ENCODE assay signal across 19 cellular contexts in the genomic region with DNA sequence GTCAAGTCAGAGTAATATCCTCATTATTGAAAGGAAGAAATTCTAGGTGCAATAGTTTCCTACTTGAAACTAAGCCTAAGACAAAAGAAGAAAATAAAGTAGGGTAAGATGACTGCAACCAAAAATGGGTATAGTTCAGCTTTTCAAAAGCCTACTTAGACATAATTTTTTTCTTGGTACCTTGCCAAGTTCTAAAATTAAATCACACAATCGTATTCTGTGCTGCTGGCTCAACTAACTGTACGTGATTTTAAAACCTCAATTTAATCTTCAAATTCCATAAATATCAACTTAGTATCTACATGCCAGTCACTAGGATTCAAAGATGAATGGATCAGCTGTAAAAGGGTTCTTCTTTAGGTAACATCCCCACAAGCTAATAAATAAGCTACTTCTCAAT.
"Had no signal": no experiment of that assay in that cellular context is flagged by ENCODE, and none has a peak within 500 bp of the region (broad histone marks: within the 10 kb centered on the region; RNA-seq: fewer than 3 reads in every experiment).

No MANE protein-coding gene starts in this region.

- H3K4me3 Mint-ChIP-seq: activated CD4-positive, alpha-beta memory T cell treated with anti-CD3 and anti-CD28 coated beads for 36 hours; activated T-cell treated with anti-CD3 and anti-CD28 coated beads, Interleukin-2, amount 50 U/mL, for 72 hours; naive thymus-derived CD8-positive, alpha-beta T cell; stimulated activated naive B cell treated with anti-CD40 and anti-IgM and Interleukin-4, amounts not matched to agents 10 μg/mL and 1 μg/mL and 100 μg/mL, for 72 hours had no signal

- H3K27ac Mint-ChIP-seq: activated CD4-positive, alpha-beta memory T cell treated with anti-CD3 and anti-CD28 coated beads for 36 hours; activated T-cell treated with anti-CD3 and anti-CD28 coated beads, Interleukin-2, amount 50 U/mL, for 72 hours; progenitor cell of endocrine pancreas; stimulated activated naive B cell treated with anti-CD40 and anti-IgM and Interleukin-4, amounts not matched to agents 10 μg/mL and 1 μg/mL and 100 μg/mL, for 72 hours had no signal

- DNase-seq: activated CD4-positive, alpha-beta memory T cell treated with anti-CD3 and anti-CD28 coated beads for 36 hours; activated CD4-positive, CD25-positive, alpha-beta regulatory T cell treated with anti-CD3 and anti-CD28 coated beads, Interleukin-2, amount 50 U/mL, for 72 hours; activated gamma-delta T cell treated with Interleukin-2 at 50 U/mL for 16 hours; activated T-cell treated with anti-CD3 and anti-CD28 coated beads, Interleukin-2, amount 50 U/mL, for 72 hours; caudate nucleus; erythroblast; hypothalamus; left cardiac atrium; naive thymus-derived CD8-positive, alpha-beta T cell; occipital lobe; right lobe of liver; spleen; stimulated activated CD4-positive, alpha-beta T cell treated with anti-CD3 and anti-CD28 coated beads, Interleukin-1b, Interleukin-23, amount 100 ng/mL, for 48 hours; stimulated activated naive B cell treated with anti-CD40 and anti-IgM and Interleukin-4, amounts not matched to agents 10 μg/mL and 1 μg/mL and 100 μg/mL, for 72 hours; substantia nigra; T-helper 9 cell; upper lobe of left lung had no signal

- H3K27ac ChIP-seq: right lobe of liver, spleen, upper lobe of left lung had no signal

- H3K27me3 ChIP-seq: right lobe of liver, spleen, upper lobe of left lung had no signal

- H3K27me3 Mint-ChIP-seq: activated CD4-positive, alpha-beta memory T cell treated with anti-CD3 and anti-CD28 coated beads for 36 hours; naive thymus-derived CD8-positive, alpha-beta T cell; progenitor cell of endocrine pancreas; stimulated activated naive B cell treated with anti-CD40 and anti-IgM and Interleukin-4, amounts not matched to agents 10 μg/mL and 1 μg/mL and 100 μg/mL, for 72 hours had no signal

- H3K4me3 ChIP-seq: lung, right lobe of liver, spleen, upper lobe of left lung had no signal

- H3K4me1 ChIP-seq: right lobe of liver, upper lobe of left lung had no signal

- H3K9me3 ChIP-seq: right lobe of liver, spleen, upper lobe of left lung had no signal

- H3K9me3 Mint-ChIP-seq: activated CD4-positive, alpha-beta memory T cell treated with anti-CD3 and anti-CD28 coated beads for 36 hours; activated T-cell treated with anti-CD3 and anti-CD28 coated beads, Interleukin-2, amount 50 U/mL, for 72 hours; naive thymus-derived CD8-positive, alpha-beta T cell; stimulated activated naive B cell treated with anti-CD40 and anti-IgM and Interleukin-4, amounts not matched to agents 10 μg/mL and 1 μg/mL and 100 μg/mL, for 72 hours had no signal
